30 cellular contexts compared by ENCODE assay signal in the genomic region with DNA sequence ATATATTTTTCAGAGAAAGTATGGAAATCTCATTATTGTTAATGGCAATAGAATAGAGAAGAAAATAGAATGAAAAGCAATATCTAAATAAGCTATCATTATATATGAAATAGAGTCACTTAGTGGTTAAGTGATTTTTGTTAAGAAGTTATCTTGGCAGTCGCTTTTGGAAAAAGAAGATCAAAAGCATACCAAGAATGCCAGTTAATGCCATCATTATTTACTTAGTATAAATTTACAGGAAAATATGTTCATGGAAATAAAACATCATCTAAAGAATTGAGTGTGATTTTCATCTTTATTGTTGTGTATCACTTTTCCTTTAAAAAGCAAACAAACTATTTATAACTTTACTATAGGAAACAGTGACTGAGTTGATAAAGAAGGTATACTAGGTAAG.
"Had no signal": no experiment of that assay in that cellular context is flagged by ENCODE, and none has a peak within 500 bp of the region (broad histone marks: within the 10 kb centered on the region; RNA-seq: fewer than 3 reads in every experiment).

No MANE protein-coding gene starts in this region.

- H3K36me3 Mint-ChIP-seq: naive thymus-derived CD8-positive, alpha-beta T cell; natural killer cell treated with Interleukin-12 subunit alpha and Interleukin-12 subunit beta and Interleukin-15 and Interleukin-18, amount 100 ng/mL, for 72 hours; neural progenitor cell; stimulated activated effector memory CD8-positive, alpha-beta T cell treated with anti-CD3 and anti-CD28 coated beads, Interleukin-12 subunit alpha, Interleukin-12 subunit beta, amount 100 ng/mL, for 72 hours; stimulated activated naive B cell treated with anti-CD40 and anti-IgM and Interleukin-4, amounts not matched to agents 10 μg/mL and 1 μg/mL and 100 μg/mL, for 72 hours had no signal

- H3K4me2 ChIP-seq: neural progenitor cell had no signal

- FAIRE-seq: small intestine, urothelium cell line had no signal

- H2AFZ ChIP-seq: neural progenitor cell, parathyroid adenoma had no signal

- H3K79me2 ChIP-seq: parathyroid adenoma had no signal

- H3K4me1 ChIP-seq: neural progenitor cell, parathyroid adenoma, psoas muscle, right lobe of liver, sigmoid colon, stomach, thyroid gland, tibial nerve, upper lobe of left lung, vagina had no signal

- ATAC-seq: naive thymus-derived CD8-positive, alpha-beta T cell; natural killer cell treated with Interleukin-12 subunit alpha and Interleukin-12 subunit beta and Interleukin-15 and Interleukin-18, amount 100 ng/mL, for 72 hours; psoas muscle; right cardiac atrium; right lobe of liver; stimulated activated effector memory CD8-positive, alpha-beta T cell treated with anti-CD3 and anti-CD28 coated beads, Interleukin-12 subunit alpha, Interleukin-12 subunit beta, amount 100 ng/mL, for 72 hours; stimulated activated naive B cell treated with anti-CD40 and anti-IgM and Interleukin-4, amounts not matched to agents 10 μg/mL and 1 μg/mL and 100 μg/mL, for 72 hours had no signal

- DNase-seq: naive thymus-derived CD8-positive, alpha-beta T cell; nephron progenitor cell; occipital lobe; ovary; posterior cingulate gyrus; psoas muscle; right cardiac atrium; right lobe of liver; sigmoid colon; small intestine; stimulated activated CD4-positive, alpha-beta T cell treated with anti-CD3 and anti-CD28 coated beads, Interleukin-15, amount 100 ng/mL, for 24 hours; stimulated activated CD4-positive, alpha-beta T cell treated with anti-CD3 and anti-CD28 coated beads, Interleukin-2, amount 100 ng/mL, for 24 hours; stimulated activated CD4-positive, alpha-beta T cell treated with anti-CD3 and anti-CD28 coated beads, Interleukin-2, amount 100 ng/mL, for 48 hours; stimulated activated CD4-positive, alpha-beta T cell treated with anti-CD3 and anti-CD28 coated beads, Interleukin-4, amount 100 ng/mL, for 24 hours; stimulated activated naive B cell treated with anti-CD40 and anti-IgM and Interleukin-4, amounts not matched to agents 10 μg/mL and 1 μg/mL and 100 μg/mL, for 72 hours; stimulated activated naive CD4-positive, alpha-beta T cell treated with Interleukin-2 at 50 U/mL for 16 hours; stomach; thyroid gland; trophoblast cell; upper lobe of left lung had no signal

- H3K27me3 ChIP-seq: neural progenitor cell, ovary, right lobe of liver, sigmoid colon, stomach, thyroid gland, tibial nerve, upper lobe of left lung, vagina had no signal

- H3K27ac Mint-ChIP-seq: naive thymus-derived CD8-positive, alpha-beta T cell; natural killer cell treated with Interleukin-12 subunit alpha and Interleukin-12 subunit beta and Interleukin-15 and Interleukin-18, amount 100 ng/mL, for 72 hours; nephron progenitor cell; neural progenitor cell; progenitor cell of endocrine pancreas; stimulated activated effector memory CD8-positive, alpha-beta T cell treated with anti-CD3 and anti-CD28 coated beads, Interleukin-12 subunit alpha, Interleukin-12 subunit beta, amount 100 ng/mL, for 72 hours; stimulated activated naive B cell treated with anti-CD40 and anti-IgM and Interleukin-4, amounts not matched to agents 10 μg/mL and 1 μg/mL and 100 μg/mL, for 72 hours; stimulated activated naive CD8-positive, alpha-beta T cell treated with anti-CD3 and anti-CD28 coated beads, Interleukin-15, Interleukin-2, amounts not matched to agents 100 ng/mL and 50 ng/mL, for 24 hours had no signal

- H3K9me3 ChIP-seq: ovary, psoas muscle, right lobe of liver, sigmoid colon, thoracic aorta, thyroid gland, vagina had no signal

- H3K36me3 ChIP-seq: neural progenitor cell, ovary, right lobe of liver, sigmoid colon, stomach, thoracic aorta, thyroid gland, tibial nerve, upper lobe of left lung, vagina had no signal

- H3K9me3 Mint-ChIP-seq: natural killer cell treated with Interleukin-12 subunit alpha and Interleukin-12 subunit beta and Interleukin-15 and Interleukin-18, amount 100 ng/mL, for 72 hours; stimulated activated effector memory CD8-positive, alpha-beta T cell treated with anti-CD3 and anti-CD28 coated beads, Interleukin-12 subunit alpha, Interleukin-12 subunit beta, amount 100 ng/mL, for 72 hours; stimulated activated naive CD8-positive, alpha-beta T cell treated with anti-CD3 and anti-CD28 coated beads, Interleukin-15, Interleukin-2, amounts not matched to agents 100 ng/mL and 50 ng/mL, for 24 hours had no signal

- H3K4me3 Mint-ChIP-seq: naive thymus-derived CD8-positive, alpha-beta T cell; natural killer cell treated with Interleukin-12 subunit alpha and Interleukin-12 subunit beta and Interleukin-15 and Interleukin-18, amount 100 ng/mL, for 72 hours; nephron progenitor cell; neural progenitor cell; stimulated activated effector memory CD8-positive, alpha-beta T cell treated with anti-CD3 and anti-CD28 coated beads, Interleukin-12 subunit alpha, Interleukin-12 subunit beta, amount 100 ng/mL, for 72 hours; stimulated activated naive B cell treated with anti-CD40 and anti-IgM and Interleukin-4, amounts not matched to agents 10 μg/mL and 1 μg/mL and 100 μg/mL, for 72 hours; stimulated activated naive CD8-positive, alpha-beta T cell treated with anti-CD3 and anti-CD28 coated beads, Interleukin-15, Interleukin-2, amounts not matched to agents 100 ng/mL and 50 ng/mL, for 24 hours had no signal

- H3K27me3 Mint-ChIP-seq: progenitor cell of endocrine pancreas had no signal

- H3K27ac ChIP-seq: neural progenitor cell, ovary, parathyroid adenoma, psoas muscle, right lobe of liver, sigmoid colon, stomach, thoracic aorta, thyroid gland, tibial nerve, upper lobe of left lung, vagina had no signal

- H3K4me3 ChIP-seq: neural progenitor cell, ovary, psoas muscle, right lobe of liver, sigmoid colon, stomach, thoracic aorta, thyroid gland, tibial nerve, upper lobe of left lung, vagina had no signal

- H3K4me1 Mint-ChIP-seq: naive thymus-derived CD8-positive, alpha-beta T cell; nephron progenitor cell; stimulated activated effector memory CD8-positive, alpha-beta T cell treated with anti-CD3 and anti-CD28 coated beads, Interleukin-12 subunit alpha, Interleukin-12 subunit beta, amount 100 ng/mL, for 72 hours; stimulated activated naive B cell treated with anti-CD40 and anti-IgM and Interleukin-4, amounts not matched to agents 10 μg/mL and 1 μg/mL and 100 μg/mL, for 72 hours had no signal

- H3K9ac ChIP-seq: neural progenitor cell, parathyroid adenoma had no signal
